ENCODE assay signal across 28 cellular contexts in the genomic region with DNA sequence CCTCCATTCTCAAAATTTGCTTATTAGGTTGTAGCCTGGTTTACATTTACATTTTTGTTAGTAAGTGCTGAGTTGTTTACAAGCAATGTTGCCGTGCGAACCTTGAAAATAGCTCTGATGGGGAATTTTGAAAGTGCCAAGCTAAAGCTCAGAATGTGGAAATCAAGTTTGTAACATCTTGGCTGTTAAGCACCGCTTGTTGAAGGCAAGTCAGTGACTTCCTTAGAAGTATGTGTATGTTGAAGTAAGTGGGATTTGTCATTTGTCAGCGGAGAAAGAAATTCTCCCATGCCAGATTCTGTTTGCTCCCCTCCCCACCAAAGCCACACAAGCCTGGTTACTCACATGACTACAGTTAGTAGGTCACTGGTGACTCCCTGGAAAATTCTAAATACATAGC.
"Had no signal": no experiment of that assay in that cellular context is flagged by ENCODE, and none has a peak within 500 bp of the region (broad histone marks: within the 10 kb centered on the region; RNA-seq: fewer than 3 reads in every experiment).

No MANE protein-coding gene starts in this region.

- H3K27me3 ChIP-seq: ascending aorta, body of pancreas, MG63, SJCRH30 had no signal

- H3K27ac Mint-ChIP-seq: activated CD8-positive, alpha-beta memory T cell treated with anti-CD3 and anti-CD28 coated beads, Interleukin-2, amount 10 ng/mL, durations not matched to agents 7 days and 5 days; activated naive CD4-positive, alpha-beta T cell treated with anti-CD3 and anti-CD28 coated beads, Interleukin-2, amount 50 U/mL, for 24 hours; activated T-cell treated with anti-CD3 and anti-CD28 coated beads, Interleukin-2, amount 50 U/mL, for 24 hours; activated T-helper 1 cell treated with anti-CD3 and anti-CD28 coated beads, Interleukin-12 subunit alpha, Interleukin-12 subunit beta, Interleukin-2, Interleukin-4 antibody, amounts not matched to agents 30 ng/mL and 10 ng/mL and 1 ng/mL, durations not matched to agents 14 hours and 24 hours and 36 hours had no signal

- H3K4me1 Mint-ChIP-seq: activated CD8-positive, alpha-beta memory T cell treated with anti-CD3 and anti-CD28 coated beads, Interleukin-2, amount 10 ng/mL, durations not matched to agents 7 days and 5 days; activated naive CD4-positive, alpha-beta T cell treated with anti-CD3 and anti-CD28 coated beads, Interleukin-2, amount 50 U/mL, for 24 hours had no signal

- H3K27ac ChIP-seq: ascending aorta, body of pancreas, RWPE1, SJCRH30, WERI-Rb-1 had no signal

- H3K4me3 ChIP-seq: ascending aorta, body of pancreas, MG63, SJCRH30 had no signal

- H3K36me3 Mint-ChIP-seq: activated CD8-positive, alpha-beta memory T cell treated with anti-CD3 and anti-CD28 coated beads, Interleukin-2, amount 10 ng/mL, durations not matched to agents 7 days and 5 days; activated naive CD4-positive, alpha-beta T cell treated with anti-CD3 and anti-CD28 coated beads, Interleukin-2, amount 50 U/mL, for 24 hours had no signal

- H3K27me3 Mint-ChIP-seq: activated CD8-positive, alpha-beta memory T cell treated with anti-CD3 and anti-CD28 coated beads, Interleukin-2, amount 10 ng/mL, durations not matched to agents 7 days and 5 days; activated T-cell treated with anti-CD3 and anti-CD28 coated beads, Interleukin-2, amount 50 U/mL, for 24 hours had no signal

- H3K9me3 Mint-ChIP-seq: activated naive CD4-positive, alpha-beta T cell treated with anti-CD3 and anti-CD28 coated beads, Interleukin-2, amount 50 U/mL, for 24 hours had no signal

- DNase-seq: activated CD4-positive, alpha-beta T cell treated with anti-CD3 and anti-CD28 coated beads for 4 hours; activated CD8-positive, alpha-beta memory T cell treated with anti-CD3 and anti-CD28 coated beads, Interleukin-2, amount 10 ng/mL, durations not matched to agents 7 days and 5 days; activated effector memory CD4-positive, alpha-beta T cell treated with Interleukin-2 at 50 U/mL for 16 hours; activated naive CD4-positive, alpha-beta T cell; activated T-cell treated with anti-CD3 and anti-CD28 coated beads, Interleukin-2, amount 50 U/mL, for 24 hours; amniotic stem cell; MG63; MV-4-11; NCI-H1092 treated with DMSO at 0.1 percent for 48 hours; NCI-H1417 treated with DMSO at 0.1 percent for 48 hours; NCI-H1694 treated with DMSO at 0.1 percent for 48 hours; NCI-H2081; NCI-H510A treated with DMSO at 0.1 percent for 48 hours; NCI-H69; NK-92 treated with Interleukin-12 subunit alpha and Interleukin-12 subunit beta, amount 100 ng/mL, for 24 hours; OCI-M1; Right ventricle myocardium superior; SJCRH30; T-helper 1 cell; WERI-Rb-1 had no signal

- H3K36me3 ChIP-seq: ascending aorta, MG63, SJCRH30, WERI-Rb-1 had no signal

- H3K9ac ChIP-seq: SK-N-SH had no signal

- H3K9me2 ChIP-seq: SK-N-SH had no signal

- H3K4me3 Mint-ChIP-seq: activated CD8-positive, alpha-beta memory T cell treated with anti-CD3 and anti-CD28 coated beads, Interleukin-2, amount 10 ng/mL, durations not matched to agents 7 days and 5 days; activated naive CD4-positive, alpha-beta T cell treated with anti-CD3 and anti-CD28 coated beads, Interleukin-2, amount 50 U/mL, for 24 hours; activated T-cell treated with anti-CD3 and anti-CD28 coated beads, Interleukin-2, amount 50 U/mL, for 24 hours; activated T-helper 1 cell treated with anti-CD3 and anti-CD28 coated beads, Interleukin-12 subunit alpha, Interleukin-12 subunit beta, Interleukin-2, Interleukin-4 antibody, amounts not matched to agents 30 ng/mL and 10 ng/mL and 1 ng/mL, durations not matched to agents 14 hours and 24 hours and 36 hours had no signal

- H3K4me2 ChIP-seq: SK-N-SH had no signal

- ATAC-seq: activated CD4-positive, CD25-positive, alpha-beta regulatory T cell treated with anti-CD3 and anti-CD28 coated beads, Interleukin-2, amount 50 U/mL, for 24 hours; activated CD8-positive, alpha-beta memory T cell treated with anti-CD3 and anti-CD28 coated beads, Interleukin-2, amount 10 ng/mL, durations not matched to agents 7 days and 5 days; body of pancreas; Panc1 had no signal

- H3K9me3 ChIP-seq: ascending aorta, body of pancreas, MG63, SJCRH30, SK-N-SH had no signal

- H3K4me1 ChIP-seq: ascending aorta, SJCRH30 had no signal
